Comparison of ENCODE assay signal across 8 cellular contexts in genomic region chr9:97740848-97741821, GRCh38. TPM values are rescaled to one million over a fixed set of nuclear protein-coding genes. Genes with fewer than 3 reads are reported as not detected.
DNase-seq lines count a peak whose midpoint lies in the region; ATAC-seq and TF ChIP-seq lines count a peak whose summit lies in the region.

No MANE protein-coding gene starts in this region.

- no peaks in the 10 kb centered on the region for H3K27me3 ChIP-seq in ascending aorta

- H3K36me3 ChIP-seq in ascending aorta: no peaks in the 10 kb centered on the region

- H3K9me3 ChIP-seq in ascending aorta: peaks cover 5 to 6% of the 10 kb centered on the region in 2 donors

- intact Hi-C loops in ascending aorta (cut with DNase I): no loop called here

- H3K4me3 ChIP-seq in ascending aorta: peak overlapping the region; percentile 50 to 67
- H3K4me3 ChIP-seq in skeletal muscle cell (ENCODE audit: low read depth, low read length): peak overlapping the region; percentile 34

- TF ChIP-seq CTCF in GM20000 (IDR thresholded peaks at IDR 0.05; ENCODE audit: extremely low read depth, missing control alignments): no peak
- TF ChIP-seq CTCF in ascending aorta (IDR thresholded peaks at IDR 0.05): peak in 1 of 3 experiments; percentile 14

- peaks cover 4 to 6% of the 10 kb centered on the region in 2 donors for H3K4me1 ChIP-seq in ascending aorta

- ATAC-seq in HG03039 (IDR thresholded peaks at IDR 0.05; ENCODE audit: unreplicated experiment) (no peak), GM21381 (IDR thresholded peaks at IDR 0.05; ENCODE audit: unreplicated experiment) (no peak), GM18907 (IDR thresholded peaks at IDR 0.05; ENCODE audit: unreplicated experiment) (no peak)

- DNase-seq in GM20000 (ENCODE audit: low spot score): peak; percentile 29
- DNase-seq in RPMI7951 (ENCODE audit: low read depth): peak; percentile 61
- DNase-seq in ascending aorta (ENCODE audit: low spot score in 2 of 2): peak; percentile 14 to 72
- DNase-seq in iPS DF 19.7 (ENCODE audit: low read depth, low spot score): peak; percentile 40
- DNase-seq in skeletal muscle cell (ENCODE audit: low read depth): peak; percentile 7

- H3K27ac ChIP-seq in ascending aorta: no peak overlapping the region

RNA-seq across cellular contexts. Expression of gene XPA, which starts 44.0 kb away (rescaled TPM):
- total RNA-seq in RPMI7951 (2014; rRNA removed; shearing (Covaris generic)): 9.5 and 10.5 TPM in 2 replicates
- total RNA-seq in ascending aorta: 3.2 TPM

Comparison
In these comparisons a context has a peak if more than half of its experiments do, and no peak if none do; other contexts are left out.
1. DNase-seq: peak in every context shown above with its lines; median percentile 61 in RPMI7951; 43 in ascending aorta; 40 in iPS DF 19.7; 29 in GM20000; 7 in skeletal muscle cell.